21 cellular contexts compared by ENCODE assay signal in the genomic region with DNA sequence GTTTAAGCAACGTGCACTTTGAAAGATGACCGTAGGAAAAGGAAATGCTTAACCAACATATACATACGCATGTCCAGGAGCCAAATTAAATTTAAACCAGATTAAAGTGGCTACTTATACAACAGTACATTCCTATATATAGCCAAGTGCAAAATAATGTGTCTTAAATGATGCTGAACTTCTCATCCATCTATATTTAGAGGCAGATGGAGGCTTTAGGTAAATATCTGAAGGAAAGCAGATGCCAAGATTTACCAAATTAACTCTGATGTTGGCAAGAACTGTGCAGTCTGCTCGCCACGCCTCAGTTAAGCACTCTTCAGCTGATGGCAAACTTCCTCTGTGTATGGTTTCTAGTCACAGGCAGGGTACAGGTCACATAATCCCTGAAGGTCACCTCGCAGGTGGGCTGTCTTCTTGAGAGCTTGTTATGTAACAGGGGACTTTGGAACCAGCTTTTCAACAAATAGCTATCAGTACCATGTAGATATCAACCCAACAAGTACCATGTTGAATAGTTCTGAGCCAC. TPM values are rescaled to one million over a fixed set of nuclear protein-coding genes. Genes with fewer than 3 reads are reported as not detected.
DNase-seq lines count a peak whose midpoint lies in the region; ATAC-seq and TF ChIP-seq lines count a peak whose summit lies in the region.
"Had no signal": no experiment of that assay in that cellular context is flagged by ENCODE, and none has a peak within 500 bp of the region (broad histone marks: within the 10 kb centered on the region; RNA-seq: fewer than 3 reads in every experiment).

No MANE protein-coding gene starts in this region.

- no peaks in the 10 kb centered on the region for H3K27me3 ChIP-seq in CD4-positive, CD25-positive, alpha-beta regulatory T cell (ENCODE audit: control insufficient read depth, insufficient read depth, low read length)
- no peaks in the 10 kb centered on the region for H3K27me3 ChIP-seq in naive thymus-derived CD4-positive, alpha-beta T cell (ENCODE audit: control insufficient read depth in 2 of 2, insufficient read depth in 2 of 2, low read length in 2 of 2)
- no peaks in the 10 kb centered on the region for H3K27me3 ChIP-seq in body of pancreas
- H3K27me3 ChIP-seq: BLaER1 had no signal

- no peak for ATAC-seq in CD4-positive, CD25-positive, alpha-beta regulatory T cell (ENCODE audit: low read depth in 2 of 2)
- no peak for ATAC-seq in naive thymus-derived CD4-positive, alpha-beta T cell
- no peak for ATAC-seq in body of pancreas
- ATAC-seq: PC-3 had no signal

- H3K4me3 Mint-ChIP-seq in CD4-positive, CD25-positive, alpha-beta regulatory T cell: peak overlapping the region in 2 of 4 donors; percentile 41 to 49
- peak overlapping the region in 4 of 10 donors; percentile 19 to 67 (median 50) for H3K4me3 Mint-ChIP-seq in naive thymus-derived CD4-positive, alpha-beta T cell
- H3K4me3 Mint-ChIP-seq in activated CD4-positive, alpha-beta memory T cell treated with anti-CD3 and anti-CD28 coated beads, Interleukin-2, amount 10 ng/mL, durations not matched to agents 7 days and 5 days: no peak overlapping the region
- no peak overlapping the region for H3K4me3 Mint-ChIP-seq in endothelial cell (ENCODE audit: unreplicated experiment)

- peak; percentile 36 for DNase-seq in DMS 273 (lab: John Stamatoyannopoulos, UW; ENCODE audit: unreplicated experiment)
- DNase-seq in DMS 273 treated with DMSO at 0.1 percent for 48 hours (lab: John Stamatoyannopoulos, UW): no peak
- DNase-seq in CD4-positive, CD25-positive, alpha-beta regulatory T cell: no peak
- DNase-seq in naive thymus-derived CD4-positive, alpha-beta T cell: no peak
- DNase-seq in body of pancreas: no peak
- no peak for DNase-seq in activated CD4-positive, alpha-beta memory T cell treated with anti-CD3 and anti-CD28 coated beads, Interleukin-2, amount 10 ng/mL, durations not matched to agents 7 days and 5 days
- no peak for DNase-seq in endothelial cell (ENCODE audit: low spot score)
- DNase-seq: ACHN; CD4-positive, alpha-beta memory T cell; IMR-90; NCI-H187; NCI-H226; NCI-H524 treated with DMSO at 0.1 percent for 48 hours; NCI-H82; RPMI8226; SHP77 had no signal

- no peak overlapping the region for H3K27ac ChIP-seq in CD4-positive, CD25-positive, alpha-beta regulatory T cell (ENCODE audit: insufficient read depth, low read length, poor library complexity, severe bottlenecking)
- H3K27ac ChIP-seq in cingulate gyrus (ENCODE audit: low read depth, low read length) (peak overlapping the region; percentile 48), body of pancreas (peak overlapping the region in 1 of 4 donors; percentile 7)
- H3K27ac ChIP-seq in naive thymus-derived CD4-positive, alpha-beta T cell (ENCODE audit: low read depth, low read length): no peak overlapping the region
- H3K27ac ChIP-seq: 22Rv1, BLaER1, KMS-11 had no signal

- no peaks in the 10 kb centered on the region for H3K27me3 Mint-ChIP-seq in CD4-positive, CD25-positive, alpha-beta regulatory T cell
- H3K27me3 Mint-ChIP-seq in naive thymus-derived CD4-positive, alpha-beta T cell: no peaks in the 10 kb centered on the region
- peaks cover 6% of the 10 kb centered on the region for H3K27me3 Mint-ChIP-seq in activated CD4-positive, alpha-beta memory T cell treated with anti-CD3 and anti-CD28 coated beads, Interleukin-2, amount 10 ng/mL, durations not matched to agents 7 days and 5 days
- H3K27me3 Mint-ChIP-seq in endothelial cell (ENCODE audit: unreplicated experiment): no peaks in the 10 kb centered on the region
- H3K27me3 Mint-ChIP-seq: CD4-positive, alpha-beta memory T cell had no signal

- POLR2A ChIA-PET in naive thymus-derived CD4-positive, alpha-beta T cell (lab: Charles Lee): interaction anchor here (1.4 kb wide), 1 partner anchor 9 kb away, joined by 6 read pairs; no protein-coding TSS in a partner anchor
- POLR2A ChIA-PET in activated CD4-positive, alpha-beta memory T cell treated with anti-CD3 and anti-CD28 coated beads, Interleukin-2, amount 10 ng/mL, durations not matched to agents 7 days and 5 days (lab: Charles Lee): no interaction called here

- TF ChIP-seq CTCF in body of pancreas (IDR thresholded peaks at IDR 0.05) (no peak), endothelial cell (IDR thresholded peaks at IDR 0.05; ENCODE audit: unreplicated experiment) (no peak)

- intact Hi-C loops in naive thymus-derived CD4-positive, alpha-beta T cell (cut with micrococcal nuclease): loop anchor here in 1 of 2 donors (2.0 to 10.0 kb wide), 2 partner anchors 15 to 1991 kb away; partner anchors contain the start of gene AGGF1
- intact Hi-C loops in body of pancreas (cut with DNase I): no loop called here

- 75 to 83% methylated on average over 6 of the region's 6 CpGs for WGBS in body of pancreas, 2 donors

- peaks cover 88% of the 10 kb centered on the region for H3K36me3 ChIP-seq in CD4-positive, CD25-positive, alpha-beta regulatory T cell (ENCODE audit: control insufficient read depth, insufficient read depth, low read length)
- peaks cover 12 to 54% (median 14%) of the 10 kb centered on the region in 3 experiments for H3K36me3 ChIP-seq in naive thymus-derived CD4-positive, alpha-beta T cell (ENCODE audit: control insufficient read depth in 2 of 3, insufficient read depth in 3 of 3, low read length in 3 of 3)
- no peaks in the 10 kb centered on the region for H3K36me3 ChIP-seq in body of pancreas (replicated peaks in 1 of 2; ENCODE audit: insufficient read depth in 1 of 2, low read depth in 2 of 2)
- H3K36me3 ChIP-seq: BLaER1 had no signal

- H3K27ac Mint-ChIP-seq in CD4-positive, CD25-positive, alpha-beta regulatory T cell: peak overlapping the region; percentile 67 to 91 (median 84)
- H3K27ac Mint-ChIP-seq in naive thymus-derived CD4-positive, alpha-beta T cell: peak overlapping the region in 6 of 9 donors; percentile 10 to 69 (median 33)
- no peak overlapping the region for H3K27ac Mint-ChIP-seq in activated CD4-positive, alpha-beta memory T cell treated with anti-CD3 and anti-CD28 coated beads, Interleukin-2, amount 10 ng/mL, durations not matched to agents 7 days and 5 days
- no peak overlapping the region for H3K27ac Mint-ChIP-seq in endothelial cell (ENCODE audit: unreplicated experiment)

- peaks cover 46 to 99% (median 80%) of the 10 kb centered on the region in 4 donors for H3K4me1 Mint-ChIP-seq in CD4-positive, CD25-positive, alpha-beta regulatory T cell
- H3K4me1 Mint-ChIP-seq in naive thymus-derived CD4-positive, alpha-beta T cell: peaks cover 27 to 92% (median 79%) of the 10 kb centered on the region in 7 donors
- H3K4me1 Mint-ChIP-seq in activated CD4-positive, alpha-beta memory T cell treated with anti-CD3 and anti-CD28 coated beads, Interleukin-2, amount 10 ng/mL, durations not matched to agents 7 days and 5 days: peaks cover 25% of the 10 kb centered on the region
- peaks cover 4% of the 10 kb centered on the region for H3K4me1 Mint-ChIP-seq in endothelial cell (ENCODE audit: unreplicated experiment)

- peak overlapping the region; percentile 38 for H3K4me3 ChIP-seq in CD4-positive, CD25-positive, alpha-beta regulatory T cell (ENCODE audit: low read depth, low read length)
- H3K4me3 ChIP-seq in naive thymus-derived CD4-positive, alpha-beta T cell (ENCODE audit: low read length): no peak overlapping the region
- H3K4me3 ChIP-seq in body of pancreas: no peak overlapping the region
- H3K4me3 ChIP-seq: BLaER1 had no signal

- peaks cover 79% of the 10 kb centered on the region for H3K36me3 Mint-ChIP-seq in CD4-positive, CD25-positive, alpha-beta regulatory T cell
- H3K36me3 Mint-ChIP-seq in naive thymus-derived CD4-positive, alpha-beta T cell: peaks cover 29 to 78% (median 68%) of the 10 kb centered on the region in 5 donors
- H3K36me3 Mint-ChIP-seq in activated CD4-positive, alpha-beta memory T cell treated with anti-CD3 and anti-CD28 coated beads, Interleukin-2, amount 10 ng/mL, durations not matched to agents 7 days and 5 days (ENCODE audit: low read depth): peaks cover 26% of the 10 kb centered on the region
- no peaks in the 10 kb centered on the region for H3K36me3 Mint-ChIP-seq in endothelial cell (ENCODE audit: low read depth, unreplicated experiment)

- H3K4me1 ChIP-seq in CD4-positive, CD25-positive, alpha-beta regulatory T cell (ENCODE audit: control insufficient read depth, insufficient read depth, low read length, poor library complexity, severe bottlenecking): peaks cover 41% of the 10 kb centered on the region
- H3K4me1 ChIP-seq in naive thymus-derived CD4-positive, alpha-beta T cell (ENCODE audit: control insufficient read depth in 2 of 2, insufficient read depth in 2 of 2, low read length in 2 of 2): peaks cover 10 to 22% of the 10 kb centered on the region in 2 donors
- H3K4me1 ChIP-seq in body of pancreas: peaks cover 28% of the 10 kb centered on the region
- H3K4me1 ChIP-seq: BLaER1 had no signal

- TF ChIP-seq POLR2A in body of pancreas (IDR thresholded peaks at IDR 0.05): no peak

- CTCF ChIA-PET in naive thymus-derived CD4-positive, alpha-beta T cell (lab: Charles Lee): no interaction called here
- CTCF ChIA-PET in activated CD4-positive, alpha-beta memory T cell treated with anti-CD3 and anti-CD28 coated beads, Interleukin-2, amount 10 ng/mL, durations not matched to agents 7 days and 5 days (lab: Charles Lee): no interaction called here

- no peaks in the 10 kb centered on the region for H3K9me3 Mint-ChIP-seq in CD4-positive, CD25-positive, alpha-beta regulatory T cell
- H3K9me3 Mint-ChIP-seq in naive thymus-derived CD4-positive, alpha-beta T cell: peaks cover 0 to 4% (median 0%) of the 10 kb centered on the region in 11 donors
- no peaks in the 10 kb centered on the region for H3K9me3 Mint-ChIP-seq in activated CD4-positive, alpha-beta memory T cell treated with anti-CD3 and anti-CD28 coated beads, Interleukin-2, amount 10 ng/mL, durations not matched to agents 7 days and 5 days
- H3K9me3 Mint-ChIP-seq in endothelial cell (ENCODE audit: unreplicated experiment): no peaks in the 10 kb centered on the region
- H3K9me3 Mint-ChIP-seq: CD4-positive, alpha-beta memory T cell had no signal

- no peaks in the 10 kb centered on the region for H3K9me3 ChIP-seq in CD4-positive, CD25-positive, alpha-beta regulatory T cell (ENCODE audit: control insufficient read depth in 2 of 2, low read length in 2 of 2)
- H3K9me3 ChIP-seq in naive thymus-derived CD4-positive, alpha-beta T cell (ENCODE audit: control insufficient read depth in 2 of 3, low read length in 3 of 3): no peaks in the 10 kb centered on the region
- no peaks in the 10 kb centered on the region for H3K9me3 ChIP-seq in body of pancreas
- H3K9me3 ChIP-seq: BLaER1 had no signal

RNA-seq across cellular contexts. Expression of gene GCNT4, which starts 8.6 kb away (rescaled TPM):
- 16.6 TPM for total RNA-seq in CD4-positive, CD25-positive, alpha-beta regulatory T cell
- polyA plus RNA-seq in CD4-positive, CD25-positive, alpha-beta regulatory T cell: 10 to 100 TPM in 2 of 4 donors, 1 to 10 TPM in 2; 7.6 to 15.0 (median 10.3) TPM
- 10 to 100 TPM in 2 of 5 experiments, 1 to 10 TPM in 3; 1.9 to 36.4 (median 6.9) TPM for total RNA-seq in naive thymus-derived CD4-positive, alpha-beta T cell
- 1 to 10 TPM; 2.3 to 2.9 TPM for polyA plus RNA-seq in naive thymus-derived CD4-positive, alpha-beta T cell
- 1 to 10 TPM; 3.3 to 4.2 TPM for total RNA-seq in body of pancreas
- 1 to 10 TPM; 1.5 to 1.6 TPM for total RNA-seq in activated CD4-positive, alpha-beta memory T cell treated with anti-CD3 and anti-CD28 coated beads, Interleukin-2, amount 10 ng/mL, durations not matched to agents 7 days and 5 days
- total RNA-seq in endothelial cell (ENCODE audit: unreplicated experiment): 0.54 TPM

Comparison
In these comparisons a context has a peak if more than half of its experiments do, and no peak if none do; other contexts are left out.
1. H3K27ac Mint-ChIP-seq: peak in CD4-positive, CD25-positive, alpha-beta regulatory T cell (3 of 3) and naive thymus-derived CD4-positive, alpha-beta T cell (6 of 9); none in activated CD4-positive, alpha-beta memory T cell treated with anti-CD3 and anti-CD28 coated beads, Interleukin-2, amount 10 ng/mL, durations not matched to agents 7 days and 5 days (single experiment) and endothelial cell (single experiment).